In genomic region chr3:72318504-72319201, GRCh38 we compare ENCODE assay signal across 11 cellular contexts.
DNase-seq lines count a peak whose midpoint lies in the region; ATAC-seq and TF ChIP-seq lines count a peak whose summit lies in the region.
"Had no signal": no experiment of that assay in that cellular context is flagged by ENCODE, and none has a peak within 500 bp of the region (broad histone marks: within the 10 kb centered on the region; RNA-seq: fewer than 3 reads in every experiment).

No MANE protein-coding gene starts in this region.

- CTCF ChIA-PET in HEK293T (lab: Yijun Ruan, JAX): interaction anchor here (0.7 kb wide), 1 partner anchor 562 kb away, joined by 4 read pairs; no protein-coding TSS in a partner anchor

- H3K36me3 ChIP-seq in right atrium auricular region: no peaks in the 10 kb centered on the region
- H3K36me3 ChIP-seq in prostate gland: no peaks in the 10 kb centered on the region
- H3K36me3 ChIP-seq: sigmoid colon had no signal

- intact Hi-C loops in prostate gland (cut with DNase I): no loop called here

- TF ChIP-seq CTCF in VCaP (conservative IDR thresholded peaks at IDR 0.05): no peak
- no peak for TF ChIP-seq CTCF in right atrium auricular region (IDR thresholded peaks at IDR 0.05)
- TF ChIP-seq CTCF in prostate gland (IDR thresholded peaks at IDR 0.05): no peak

- ATAC-seq in GM19463 (IDR thresholded peaks at IDR 0.05; ENCODE audit: unreplicated experiment) (no peak), HG03432 (IDR thresholded peaks at IDR 0.05; ENCODE audit: unreplicated experiment) (no peak)

- H3K27ac ChIP-seq in VCaP (peak overlapping the region; percentile 90), right atrium auricular region (peak overlapping the region; percentile 52 to 83), prostate gland (peak overlapping the region; percentile 48 to 56)

- H3K4me3 ChIP-seq in right atrium auricular region: no peak overlapping the region
- H3K4me3 ChIP-seq in prostate gland: no peak overlapping the region
- H3K4me3 ChIP-seq: sigmoid colon had no signal

- no peak for TF ChIP-seq POLR2A in prostate gland (IDR thresholded peaks at IDR 0.05)

- H3K27me3 ChIP-seq in right atrium auricular region (no peaks in the 10 kb centered on the region), prostate gland (replicated peaks; ENCODE audit: insufficient read depth) (no peaks in the 10 kb centered on the region)
- H3K27me3 ChIP-seq: sigmoid colon had no signal

- peaks cover 0 to 53% of the 10 kb centered on the region in 2 donors for H3K4me1 ChIP-seq in right atrium auricular region
- peaks cover 18% of the 10 kb centered on the region for H3K4me1 ChIP-seq in prostate gland (replicated peaks)

- 33% methylated on average over 12 of the region's 12 CpGs for WGBS in prostate gland

- POLR2A ChIA-PET in HEK293T (lab: Yijun Ruan, JAX): no interaction called here

- H3K9me3 ChIP-seq in right atrium auricular region (no peaks in the 10 kb centered on the region), prostate gland (no peaks in the 10 kb centered on the region)
- H3K9me3 ChIP-seq: sigmoid colon had no signal

- DNase-seq in H4 (ENCODE audit: low spot score): peak; percentile 16
- no peak for DNase-seq in right atrium auricular region (ENCODE audit: low spot score)
- DNase-seq in prostate gland (ENCODE audit: low spot score): peak; percentile 85
- DNase-seq in stimulated activated CD4-positive, alpha-beta T cell treated with anti-CD3 and anti-CD28 coated beads, Interleukin-4, amount 100 ng/mL, for 1 hour: no peak
- DNase-seq in HEK293T (ENCODE audit: extremely low spot score): no peak
- DNase-seq: activated CD8-positive, alpha-beta memory T cell treated with anti-CD3 and anti-CD28 coated beads, Interleukin-2, amount 50 U/mL, for 4 hours; NCI-H1048; sigmoid colon had no signal

TF ChIP-seq in HEK293T, 16 proteins besides CTCF, POLR2A, EP300 and RAD21:
- TF ChIP-seq L3MBTL2 (conservative IDR thresholded peaks at IDR 0.05): no peak
- no peak for TF ChIP-seq ELF4 (IDR thresholded peaks at IDR 0.05)
TF ChIP-seq in HEK293T: peak in this region for 0.

Comparison
In these comparisons a context has a peak if more than half of its experiments do, and no peak if none do; other contexts are left out.
1. DNase-seq: peak in H4 (single experiment) and prostate gland (single experiment); none in right atrium auricular region (single experiment), stimulated activated CD4-positive, alpha-beta T cell treated with anti-CD3 and anti-CD28 coated beads, Interleukin-4, amount 100 ng/mL, for 1 hour (single experiment) and HEK293T (single experiment).
2. Peak in every context shown above with its lines, with median percentiles within 50 percentile points of each other: H3K27ac ChIP-seq.